16 cellular contexts compared by ENCODE assay signal in genomic region chr2:126700073-126700581, GRCh38. TPM values are rescaled to one million over a fixed set of nuclear protein-coding genes. Genes with fewer than 3 reads are reported as not detected.
DNase-seq lines count a peak whose midpoint lies in the region; ATAC-seq and TF ChIP-seq lines count a peak whose summit lies in the region.
"Had no signal": no experiment of that assay in that cellular context is flagged by ENCODE, and none has a peak within 500 bp of the region (broad histone marks: within the 10 kb centered on the region; RNA-seq: fewer than 3 reads in every experiment).

No MANE protein-coding gene starts in this region.

- no peak overlapping the region for H3K23ac ChIP-seq in mesenchymal stem cell (ENCODE audit: low read length in 2 of 2)

- TF ChIP-seq CTCF in A673 (conservative IDR thresholded peaks at IDR 0.05; ENCODE audit: low read depth, low read length) (no peak), GM23338 (conservative IDR thresholded peaks at IDR 0.05; ENCODE audit: low read depth in 2 of 2) (no peak), choroid plexus epithelial cell (conservative IDR thresholded peaks at IDR 0.05; ENCODE audit: low read depth, low read length) (no peak), tibial artery (IDR thresholded peaks at IDR 0.05) (no peak)

- BruUV-seq in A673 (replicated peaks; lab: Mats Ljungman, UMichigan) = no TSS peak

- no peak overlapping the region for H4K91ac ChIP-seq in mesenchymal stem cell (ENCODE audit: low read length)

- ATAC-seq in GM23338 = peak; percentile 89

- no peaks in the 10 kb centered on the region for H3K79me2 ChIP-seq in GM23338 (replicated peaks; ENCODE audit: insufficient read depth)

- H3K4me2 ChIP-seq in GM23338 (peak overlapping the region; percentile 50; the same call in 1 of the 2 replicates), mesenchymal stem cell (ENCODE audit: low read length, poor library complexity, severe bottlenecking) (no peak overlapping the region)
- H3K4me2 ChIP-seq: SK-N-SH had no signal

- H3K79me1 ChIP-seq in mesenchymal stem cell (replicated peaks; ENCODE audit: low read length, poor library complexity, severe bottlenecking) = peaks cover 9% of the 10 kb centered on the region

- peaks cover 12% of the 10 kb centered on the region; the same call in 1 of the 2 replicates for H3K9me2 ChIP-seq in GM23338 (ENCODE audit: insufficient read depth)
- H3K9me2 ChIP-seq: SK-N-SH had no signal

- H3K4me3 Mint-ChIP-seq in GM23338 = no peak overlapping the region

- no peak overlapping the region for H3K4me3 ChIP-seq in A673 (ENCODE audit: low read depth, low read length, poor library complexity, severe bottlenecking)
- H3K4me3 ChIP-seq in GM23338 = no peak overlapping the region
- H3K4me3 ChIP-seq in choroid plexus epithelial cell (ENCODE audit: low read depth, low read length) = no peak overlapping the region
- H3K4me3 ChIP-seq in mesenchymal stem cell (ENCODE audit: insufficient read depth in 1 of 2, low read depth in 1 of 2, low read length in 2 of 2) = no peak overlapping the region
- H3K4me3 ChIP-seq in tibial artery = no peak overlapping the region

- intact Hi-C loops in A673 (cut with micrococcal nuclease; ENCODE audit: unreplicated experiment) = no loop called here
- intact Hi-C loops in tibial artery (cut with DNase I; ENCODE audit: low total_unique reads) = no loop called here

- H2BK15ac ChIP-seq in mesenchymal stem cell (ENCODE audit: low read depth, poor library complexity, severe bottlenecking) = no peak overlapping the region

- H2AFZ ChIP-seq in GM23338 (no peak overlapping the region), mesenchymal stem cell (ENCODE audit: low read depth, low read length) (no peak overlapping the region)

- no peak overlapping the region for H2BK120ac ChIP-seq in mesenchymal stem cell (ENCODE audit: low read depth, low read length)

- H2BK12ac ChIP-seq in mesenchymal stem cell (ENCODE audit: low read length in 2 of 2) = no peak overlapping the region

- 77% methylated on average over 2 of the region's 3 CpGs for WGBS in mesenchymal stem cell

- H3K36me3 Mint-ChIP-seq in GM23338 (ENCODE audit: low read depth) = peaks cover 22% of the 10 kb centered on the region; the same call in 2 of the 3 replicates

- H3K36me3 ChIP-seq in A673 (ENCODE audit: insufficient read depth, low read length, poor library complexity, severe bottlenecking) (no peaks in the 10 kb centered on the region), GM23338 (ENCODE audit: insufficient read depth) (no peaks in the 10 kb centered on the region), mesenchymal stem cell (ENCODE audit: control insufficient read depth in 1 of 2, insufficient read depth in 2 of 2, low read depth in 1 of 2, low read length in 2 of 2) (peaks cover 35 to 37% of the 10 kb centered on the region in 2 experiments), tibial artery (peaks cover 12 to 35% (median 32%) of the 10 kb centered on the region in 3 donors)
- H3K36me3 ChIP-seq: WERI-Rb-1 had no signal

- H3K27ac ChIP-seq in A673 (ENCODE audit: low read depth, low read length, poor library complexity, severe bottlenecking) (no peak overlapping the region), GM23338 (ENCODE audit: low read depth) (no peak overlapping the region), mesenchymal stem cell (ENCODE audit: low read length, poor library complexity, severe bottlenecking) (no peak overlapping the region), tibial artery (no peak overlapping the region)
- H3K27ac ChIP-seq: WERI-Rb-1 had no signal

- H3K9me3 ChIP-seq in A673 (ENCODE audit: low read depth, low read length, poor library complexity, severe bottlenecking) (no peaks in the 10 kb centered on the region), mesenchymal stem cell (ENCODE audit: control insufficient read depth, low read length) (no peaks in the 10 kb centered on the region), tibial artery (no peaks in the 10 kb centered on the region)
- H3K9me3 ChIP-seq: SK-N-SH had no signal

- H4K8ac ChIP-seq in mesenchymal stem cell (ENCODE audit: low read length) = no peak overlapping the region

- POLR2A ChIA-PET in A673 (lab: Charles Lee; ENCODE audit: low non-redundant PET) = no interaction called here

- H3F3A ChIP-seq in GM23338 (replicated peaks; ENCODE audit: low read depth) = no peaks in the 10 kb centered on the region

- H3K4me1 ChIP-seq in A673 (ENCODE audit: insufficient read depth, low read length, poor library complexity, severe bottlenecking) (peaks cover 4% of the 10 kb centered on the region), GM23338 (ENCODE audit: insufficient read depth) (peaks cover 22% of the 10 kb centered on the region), mesenchymal stem cell (ENCODE audit: control insufficient read depth, insufficient read depth, low read depth, low read length) (peaks cover 5% of the 10 kb centered on the region), tibial artery (peaks cover 0 to 21% (median 6%) of the 10 kb centered on the region in 4 donors)

- H3K14ac ChIP-seq in mesenchymal stem cell (ENCODE audit: low read length in 2 of 2) = no peak overlapping the region

- H3K27ac Mint-ChIP-seq in GM23338 = peak overlapping the region; percentile 40
- H3K27ac Mint-ChIP-seq: progenitor cell of endocrine pancreas had no signal

- no peak overlapping the region for H3K9ac ChIP-seq in mesenchymal stem cell (ENCODE audit: low read length)
- H3K9ac ChIP-seq: SK-N-SH had no signal

- no peak overlapping the region for H2BK5ac ChIP-seq in mesenchymal stem cell (ENCODE audit: low read depth, low read length, poor library complexity, severe bottlenecking)

- CTCF ChIA-PET in A673 (lab: Charles Lee) = no interaction called here

- peaks cover 18% of the 10 kb centered on the region for H3K9me3 Mint-ChIP-seq in GM23338

- DNase-seq in A673 (ENCODE audit: low spot score) = peak; percentile 51
- DNase-seq in GM23338 (ENCODE audit: low spot score) = peak; percentile 28
- peak; percentile 68 for DNase-seq in choroid plexus epithelial cell (ENCODE audit: low read depth)
- peak; percentile 40 for DNase-seq in mesenchymal stem cell
- no peak for DNase-seq in NCI-H524 (lab: John Stamatoyannopoulos, UW)
- DNase-seq in HK-2 (ENCODE audit: unreplicated experiment) = no peak
- no peak for DNase-seq in tibial artery
- no peak for DNase-seq in stimulated activated CD4-positive, alpha-beta T cell treated with anti-CD3 and anti-CD28 coated beads, Interleukin-4, amount 100 ng/mL, for 1 hour
- DNase-seq: amniotic stem cell; DND-41; NCI-H1694 treated with DMSO at 0.1 percent for 48 hours; SK-N-SH; stimulated activated CD4-positive, alpha-beta T cell treated with anti-CD3 and anti-CD28 coated beads, Interleukin-4, amount 100 ng/mL, for 24 hours; stimulated activated naive CD4-positive, alpha-beta T cell; WERI-Rb-1 had no signal

- H3K27me3 ChIP-seq in A673 (replicated peaks; ENCODE audit: insufficient read depth, low read depth, low read length, poor library complexity) = no peaks in the 10 kb centered on the region
- no peaks in the 10 kb centered on the region for H3K27me3 ChIP-seq in GM23338 (ENCODE audit: insufficient read depth)
- H3K27me3 ChIP-seq in mesenchymal stem cell (ENCODE audit: control insufficient read depth in 1 of 2, insufficient read depth in 1 of 2, low read length in 2 of 2) = no peaks in the 10 kb centered on the region
- no peaks in the 10 kb centered on the region for H3K27me3 ChIP-seq in tibial artery

- H4K20me1 ChIP-seq in GM23338 (replicated peaks; ENCODE audit: insufficient read depth) = no peaks in the 10 kb centered on the region

- H3K18ac ChIP-seq in mesenchymal stem cell (ENCODE audit: low read depth in 1 of 2, low read length in 2 of 2) = no peak overlapping the region

- no peak overlapping the region for H3K4ac ChIP-seq in mesenchymal stem cell (ENCODE audit: low read depth in 1 of 2, low read length in 2 of 2)

- peaks cover 28% of the 10 kb centered on the region for H3K4me1 Mint-ChIP-seq in GM23338

- peaks cover 10% of the 10 kb centered on the region for H3K27me3 Mint-ChIP-seq in GM23338 (ENCODE audit: insufficient read depth, low read depth, poor library complexity)
- H3K27me3 Mint-ChIP-seq: progenitor cell of endocrine pancreas had no signal

- no peak overlapping the region for H2AK5ac ChIP-seq in mesenchymal stem cell (ENCODE audit: low read length, severe bottlenecking)

TF ChIP-seq in GM23338, 12 proteins besides CTCF, POLR2A, EP300 and RAD21 (continues in another document):
- TF ChIP-seq ZNF114 (CRISPR knock-in tag; IDR thresholded peaks at IDR 0.05) = peak; percentile 90; the same call in 1 of the 2 replicates
- no peak for TF ChIP-seq EZH2 (IDR thresholded peaks at IDR 0.05; ENCODE audit: low read depth, unreplicated experiment)

RNA-seq across cellular contexts. Expression of gene GYPC, which starts 44.2 kb away (rescaled TPM):
- 0.75 TPM in 1 of 2 replicates, not detected in the other for total RNA-seq in A673 (2021)
- total RNA-seq in GM23338 (2014; rRNA removed; shearing (Covaris generic)) = 13.4 and 19.6 TPM in 2 replicates
- 29.7 and 31.2 TPM in 2 replicates for polyA plus RNA-seq in GM23338 (2016; fragmentation: Nextera tagmentation; extraction: Ambion mirVana)
- 199 TPM for polyA plus RNA-seq in mesenchymal stem cell (2013, experiment 1 of 2)
- 195 TPM for polyA plus RNA-seq in mesenchymal stem cell (2013, experiment 2 of 2)
- polyA plus RNA-seq: SK-N-SH had no signal

Comparison
In these comparisons a context has a peak if more than half of its experiments do, and no peak if none do; other contexts are left out.
1. DNase-seq: peak in A673 (single experiment), GM23338 (single experiment), choroid plexus epithelial cell (single experiment) and mesenchymal stem cell (single experiment); none in NCI-H524 (0 of 2), HK-2 (single experiment), tibial artery (0 of 2) and stimulated activated CD4-positive, alpha-beta T cell treated with anti-CD3 and anti-CD28 coated beads, Interleukin-4, amount 100 ng/mL, for 1 hour (single experiment).